ENCODE assay signal across 2 cellular contexts in the genomic region with DNA sequence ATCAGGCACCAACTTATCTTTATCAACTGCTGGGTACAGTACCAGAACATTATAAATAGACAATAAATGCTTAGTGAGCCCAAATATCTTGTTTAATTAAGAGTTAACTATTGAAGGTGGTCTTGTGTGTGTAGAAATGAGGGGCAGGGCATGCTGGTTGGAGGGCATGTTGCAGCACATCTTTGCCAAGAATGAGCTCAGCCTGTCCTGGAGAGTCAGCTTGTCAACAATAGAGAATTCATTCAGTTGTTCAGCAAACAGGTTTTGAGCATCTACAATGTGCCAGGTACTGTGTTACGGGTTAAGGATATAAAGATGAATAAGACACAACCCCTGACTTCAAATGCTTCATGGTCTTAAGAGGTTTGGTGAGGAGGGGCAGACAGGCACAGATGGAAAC.
TF ChIP-seq lines count a peak whose summit lies in the region.

No MANE protein-coding gene starts in this region.

TF ChIP-seq in A549, 52 proteins besides CTCF, POLR2A, EP300 and RAD21:
- TF ChIP-seq CHD4 (IDR thresholded peaks at IDR 0.05; ENCODE audit: borderline replicate concordance) (no peak), SMC3 (IDR thresholded peaks at IDR 0.05) (no peak), MYC (IDR thresholded peaks at IDR 0.05; ENCODE audit: borderline replicate concordance, low read length) (no peak), RFX5 (IDR thresholded peaks at IDR 0.05) (no peak), MAFK (IDR thresholded peaks at IDR 0.05; ENCODE audit: partially characterized antibody) (no peak), ESRRA (IDR thresholded peaks at IDR 0.05; ENCODE audit: borderline replicate concordance, low read length) (no peak), KDM1A (IDR thresholded peaks at IDR 0.05; ENCODE audit: low read depth) (no peak), RARB (CRISPR knock-in tag; IDR thresholded peaks at IDR 0.05) (no peak), BHLHE40 (IDR thresholded peaks at IDR 0.05; ENCODE audit: low read depth, low read length) (no peak), SREBF2 (IDR thresholded peaks at IDR 0.05) (no peak), RCOR1 (IDR thresholded peaks at IDR 0.05; ENCODE audit: low read depth, low read length) (no peak)
- TF ChIP-seq, protein P1, sequence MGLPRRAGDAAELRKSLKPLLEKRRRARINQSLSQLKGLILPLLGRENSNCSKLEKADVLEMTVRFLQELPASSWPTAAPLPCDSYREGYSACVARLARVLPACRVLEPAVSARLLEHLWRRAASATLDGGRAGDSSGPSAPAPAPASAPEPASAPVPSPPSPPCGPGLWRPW (IDR thresholded peaks at IDR 0.05): no peak
- TF ChIP-seq, protein P2, sequence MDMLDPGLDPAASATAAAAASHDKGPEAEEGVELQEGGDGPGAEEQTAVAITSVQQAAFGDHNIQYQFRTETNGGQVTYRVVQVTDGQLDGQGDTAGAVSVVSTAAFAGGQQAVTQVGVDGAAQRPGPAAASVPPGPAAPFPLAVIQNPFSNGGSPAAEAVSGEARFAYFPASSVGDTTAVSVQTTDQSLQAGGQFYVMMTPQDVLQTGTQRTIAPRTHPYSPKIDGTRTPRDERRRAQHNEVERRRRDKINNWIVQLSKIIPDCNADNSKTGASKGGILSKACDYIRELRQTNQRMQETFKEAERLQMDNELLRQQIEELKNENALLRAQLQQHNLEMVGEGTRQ (IDR thresholded peaks at IDR 0.05): no peak
TF ChIP-seq in A549: peak in this region for 0.

TF ChIP-seq in H1, 55 proteins besides CTCF, POLR2A, EP300 and RAD21:
- no peak for TF ChIP-seq TBP (IDR thresholded peaks at IDR 0.05; ENCODE audit: low read depth, low read length)
- TF ChIP-seq SRF (IDR thresholded peaks at IDR 0.05; ENCODE audit: low read depth, low read length): no peak
- TF ChIP-seq GTF2F1 (IDR thresholded peaks at IDR 0.05; ENCODE audit: borderline replicate concordance, low read depth, low read length): no peak
- no peak for TF ChIP-seq SIX5 (IDR thresholded peaks at IDR 0.05; ENCODE audit: low read depth, low read length)
- TF ChIP-seq GABPA (IDR thresholded peaks at IDR 0.05; ENCODE audit: borderline replicate concordance, insufficient read depth, low read length): no peak
- no peak for TF ChIP-seq ZNF274 (IDR thresholded peaks at IDR 0.05; ENCODE audit: borderline replicate concordance, extremely low read depth, low read length)
- TF ChIP-seq, protein P3, sequence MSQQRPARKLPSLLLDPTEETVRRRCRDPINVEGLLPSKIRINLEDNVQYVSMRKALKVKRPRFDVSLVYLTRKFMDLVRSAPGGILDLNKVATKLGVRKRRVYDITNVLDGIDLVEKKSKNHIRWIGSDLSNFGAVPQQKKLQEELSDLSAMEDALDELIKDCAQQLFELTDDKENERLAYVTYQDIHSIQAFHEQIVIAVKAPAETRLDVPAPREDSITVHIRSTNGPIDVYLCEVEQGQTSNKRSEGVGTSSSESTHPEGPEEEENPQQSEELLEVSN (IDR thresholded peaks at IDR 0.05): no peak
- no peak for TF ChIP-seq JUND (IDR thresholded peaks at IDR 0.05; ENCODE audit: low read length)
- TF ChIP-seq CBX5 (IDR thresholded peaks at IDR 0.05; ENCODE audit: low read depth, low read length): no peak
- no peak for TF ChIP-seq TCF12 (IDR thresholded peaks at IDR 0.05; ENCODE audit: low read depth, low read length)
- no peak for TF ChIP-seq NRF1 (IDR thresholded peaks at IDR 0.05; ENCODE audit: low read depth, low read length)
- TF ChIP-seq TAF1 (IDR thresholded peaks at IDR 0.05; ENCODE audit: low read depth, low read length): no peak
- no peak for TF ChIP-seq POU5F1 (IDR thresholded peaks at IDR 0.05; ENCODE audit: low read depth, low read length)
- TF ChIP-seq, protein P4, sequence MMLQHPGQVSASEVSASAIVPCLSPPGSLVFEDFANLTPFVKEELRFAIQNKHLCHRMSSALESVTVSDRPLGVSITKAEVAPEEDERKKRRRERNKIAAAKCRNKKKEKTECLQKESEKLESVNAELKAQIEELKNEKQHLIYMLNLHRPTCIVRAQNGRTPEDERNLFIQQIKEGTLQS (IDR thresholded peaks at IDR 0.05; ENCODE audit: insufficient read depth, low read depth, low read length): no peak
- TF ChIP-seq, protein P5, sequence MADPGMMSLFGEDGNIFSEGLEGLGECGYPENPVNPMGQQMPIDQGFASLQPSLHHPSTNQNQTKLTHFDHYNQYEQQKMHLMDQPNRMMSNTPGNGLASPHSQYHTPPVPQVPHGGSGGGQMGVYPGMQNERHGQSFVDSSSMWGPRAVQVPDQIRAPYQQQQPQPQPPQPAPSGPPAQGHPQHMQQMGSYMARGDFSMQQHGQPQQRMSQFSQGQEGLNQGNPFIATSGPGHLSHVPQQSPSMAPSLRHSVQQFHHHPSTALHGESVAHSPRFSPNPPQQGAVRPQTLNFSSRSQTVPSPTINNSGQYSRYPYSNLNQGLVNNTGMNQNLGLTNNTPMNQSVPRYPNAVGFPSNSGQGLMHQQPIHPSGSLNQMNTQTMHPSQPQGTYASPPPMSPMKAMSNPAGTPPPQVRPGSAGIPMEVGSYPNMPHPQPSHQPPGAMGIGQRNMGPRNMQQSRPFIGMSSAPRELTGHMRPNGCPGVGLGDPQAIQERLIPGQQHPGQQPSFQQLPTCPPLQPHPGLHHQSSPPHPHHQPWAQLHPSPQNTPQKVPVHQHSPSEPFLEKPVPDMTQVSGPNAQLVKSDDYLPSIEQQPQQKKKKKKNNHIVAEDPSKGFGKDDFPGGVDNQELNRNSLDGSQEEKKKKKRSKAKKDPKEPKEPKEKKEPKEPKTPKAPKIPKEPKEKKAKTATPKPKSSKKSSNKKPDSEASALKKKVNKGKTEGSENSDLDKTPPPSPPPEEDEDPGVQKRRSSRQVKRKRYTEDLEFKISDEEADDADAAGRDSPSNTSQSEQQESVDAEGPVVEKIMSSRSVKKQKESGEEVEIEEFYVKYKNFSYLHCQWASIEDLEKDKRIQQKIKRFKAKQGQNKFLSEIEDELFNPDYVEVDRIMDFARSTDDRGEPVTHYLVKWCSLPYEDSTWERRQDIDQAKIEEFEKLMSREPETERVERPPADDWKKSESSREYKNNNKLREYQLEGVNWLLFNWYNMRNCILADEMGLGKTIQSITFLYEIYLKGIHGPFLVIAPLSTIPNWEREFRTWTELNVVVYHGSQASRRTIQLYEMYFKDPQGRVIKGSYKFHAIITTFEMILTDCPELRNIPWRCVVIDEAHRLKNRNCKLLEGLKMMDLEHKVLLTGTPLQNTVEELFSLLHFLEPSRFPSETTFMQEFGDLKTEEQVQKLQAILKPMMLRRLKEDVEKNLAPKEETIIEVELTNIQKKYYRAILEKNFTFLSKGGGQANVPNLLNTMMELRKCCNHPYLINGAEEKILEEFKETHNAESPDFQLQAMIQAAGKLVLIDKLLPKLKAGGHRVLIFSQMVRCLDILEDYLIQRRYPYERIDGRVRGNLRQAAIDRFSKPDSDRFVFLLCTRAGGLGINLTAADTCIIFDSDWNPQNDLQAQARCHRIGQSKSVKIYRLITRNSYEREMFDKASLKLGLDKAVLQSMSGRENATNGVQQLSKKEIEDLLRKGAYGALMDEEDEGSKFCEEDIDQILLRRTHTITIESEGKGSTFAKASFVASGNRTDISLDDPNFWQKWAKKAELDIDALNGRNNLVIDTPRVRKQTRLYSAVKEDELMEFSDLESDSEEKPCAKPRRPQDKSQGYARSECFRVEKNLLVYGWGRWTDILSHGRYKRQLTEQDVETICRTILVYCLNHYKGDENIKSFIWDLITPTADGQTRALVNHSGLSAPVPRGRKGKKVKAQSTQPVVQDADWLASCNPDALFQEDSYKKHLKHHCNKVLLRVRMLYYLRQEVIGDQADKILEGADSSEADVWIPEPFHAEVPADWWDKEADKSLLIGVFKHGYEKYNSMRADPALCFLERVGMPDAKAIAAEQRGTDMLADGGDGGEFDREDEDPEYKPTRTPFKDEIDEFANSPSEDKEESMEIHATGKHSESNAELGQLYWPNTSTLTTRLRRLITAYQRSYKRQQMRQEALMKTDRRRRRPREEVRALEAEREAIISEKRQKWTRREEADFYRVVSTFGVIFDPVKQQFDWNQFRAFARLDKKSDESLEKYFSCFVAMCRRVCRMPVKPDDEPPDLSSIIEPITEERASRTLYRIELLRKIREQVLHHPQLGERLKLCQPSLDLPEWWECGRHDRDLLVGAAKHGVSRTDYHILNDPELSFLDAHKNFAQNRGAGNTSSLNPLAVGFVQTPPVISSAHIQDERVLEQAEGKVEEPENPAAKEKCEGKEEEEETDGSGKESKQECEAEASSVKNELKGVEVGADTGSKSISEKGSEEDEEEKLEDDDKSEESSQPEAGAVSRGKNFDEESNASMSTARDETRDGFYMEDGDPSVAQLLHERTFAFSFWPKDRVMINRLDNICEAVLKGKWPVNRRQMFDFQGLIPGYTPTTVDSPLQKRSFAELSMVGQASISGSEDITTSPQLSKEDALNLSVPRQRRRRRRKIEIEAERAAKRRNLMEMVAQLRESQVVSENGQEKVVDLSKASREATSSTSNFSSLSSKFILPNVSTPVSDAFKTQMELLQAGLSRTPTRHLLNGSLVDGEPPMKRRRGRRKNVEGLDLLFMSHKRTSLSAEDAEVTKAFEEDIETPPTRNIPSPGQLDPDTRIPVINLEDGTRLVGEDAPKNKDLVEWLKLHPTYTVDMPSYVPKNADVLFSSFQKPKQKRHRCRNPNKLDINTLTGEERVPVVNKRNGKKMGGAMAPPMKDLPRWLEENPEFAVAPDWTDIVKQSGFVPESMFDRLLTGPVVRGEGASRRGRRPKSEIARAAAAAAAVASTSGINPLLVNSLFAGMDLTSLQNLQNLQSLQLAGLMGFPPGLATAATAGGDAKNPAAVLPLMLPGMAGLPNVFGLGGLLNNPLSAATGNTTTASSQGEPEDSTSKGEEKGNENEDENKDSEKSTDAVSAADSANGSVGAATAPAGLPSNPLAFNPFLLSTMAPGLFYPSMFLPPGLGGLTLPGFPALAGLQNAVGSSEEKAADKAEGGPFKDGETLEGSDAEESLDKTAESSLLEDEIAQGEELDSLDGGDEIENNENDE (IDR thresholded peaks at IDR 0.05; ENCODE audit: insufficient replicate concordance, low read length): no peak
- no peak for TF ChIP-seq CTBP2 (IDR thresholded peaks at IDR 0.05; ENCODE audit: borderline replicate concordance, insufficient read depth, insufficient read length, low read length)
- TF ChIP-seq PHF8 (conservative IDR thresholded peaks at IDR 0.05; ENCODE audit: low read depth, low read length): no peak
